ENCODE assay signal across 8 cellular contexts in the genomic region with DNA sequence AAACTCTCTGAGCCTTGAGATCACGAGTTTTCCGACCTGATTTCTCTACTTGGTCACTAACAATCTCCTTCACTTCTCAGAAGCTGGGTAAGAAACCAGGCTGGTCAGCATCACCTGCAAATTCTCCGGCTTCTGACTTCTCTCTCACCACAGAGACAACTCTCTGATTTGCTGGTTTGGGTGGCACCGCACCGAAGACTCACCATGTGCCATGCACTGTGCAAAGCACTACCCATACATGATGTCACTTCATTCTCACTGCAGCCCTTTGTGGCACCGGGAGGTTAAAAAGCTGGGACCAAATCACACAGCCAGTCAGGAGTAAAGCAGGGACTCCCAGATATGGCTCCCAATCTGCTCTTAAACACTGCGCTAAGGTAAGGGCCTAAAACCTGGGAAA. TPM values are rescaled to one million over a fixed set of nuclear protein-coding genes. Genes with fewer than 3 reads are reported as not detected.
A peak's percentile ranks its signal among the peaks of the same experiment; 100 is the strongest.
DNase-seq lines count a peak whose midpoint lies in the region; ATAC-seq and TF ChIP-seq lines count a peak whose summit lies in the region.

No MANE protein-coding gene starts in this region.

- peak; percentile 40 for DNase-seq in DMS53 (lab: John Stamatoyannopoulos, UW)
- DNase-seq in DMS53 treated with DMSO at 0.1 percent for 48 hours (lab: John Stamatoyannopoulos, UW; ENCODE audit: unreplicated experiment) = no peak
- DNase-seq in SJSA1 (ENCODE audit: low read depth in 1 of 2, low spot score in 2 of 2) = no peak
- DNase-seq in fibroblast of pulmonary artery (ENCODE audit: low read depth) = no peak
- DNase-seq in retinal pigment epithelial cell (ENCODE audit: low read depth) = no peak
- no peak for DNase-seq in Ammon's horn (ENCODE audit: low spot score)
- DNase-seq in stimulated activated CD4-positive, alpha-beta T cell treated with anti-CD3 and anti-CD28 coated beads, Interleukin-15, amount 100 ng/mL, for 24 hours = no peak

- H3K27ac ChIP-seq in SJSA1 = no peak overlapping the region

- no peak for ATAC-seq in HG03196 (IDR thresholded peaks at IDR 0.05; ENCODE audit: unreplicated experiment)

- H3K4me1 ChIP-seq in SJSA1 (replicated peaks) = peaks cover 21% of the 10 kb centered on the region

- no peaks in the 10 kb centered on the region for H3K9me3 ChIP-seq in SJSA1 (replicated peaks)

- TF ChIP-seq CTCF in fibroblast of pulmonary artery (IDR thresholded peaks at IDR 0.05; ENCODE audit: low read length, missing control alignments) (no peak), retinal pigment epithelial cell (conservative IDR thresholded peaks at IDR 0.05; ENCODE audit: low read depth, low read length) (no peak)

- peak overlapping the region; percentile 68 for H3K4me3 ChIP-seq in SJSA1
- peak overlapping the region; percentile 81 for H3K4me3 ChIP-seq in fibroblast of pulmonary artery (replicated peaks; ENCODE audit: low read depth, low read length)
- peak overlapping the region; percentile 90 for H3K4me3 ChIP-seq in retinal pigment epithelial cell (ENCODE audit: low read length)

- H3K27me3 ChIP-seq in SJSA1 (replicated peaks) = no peaks in the 10 kb centered on the region

- peaks cover 14% of the 10 kb centered on the region for H3K36me3 ChIP-seq in SJSA1

RNA-seq across cellular contexts. Expression of gene VAC14, which starts 0.7 kb away (rescaled TPM):
- 44.9 and 46.7 TPM in 2 replicates for total RNA-seq in SJSA1 (2014; rRNA removed; shearing (Covaris generic))
